Comparison of ENCODE assay signal across 4 cellular contexts in the genomic region with DNA sequence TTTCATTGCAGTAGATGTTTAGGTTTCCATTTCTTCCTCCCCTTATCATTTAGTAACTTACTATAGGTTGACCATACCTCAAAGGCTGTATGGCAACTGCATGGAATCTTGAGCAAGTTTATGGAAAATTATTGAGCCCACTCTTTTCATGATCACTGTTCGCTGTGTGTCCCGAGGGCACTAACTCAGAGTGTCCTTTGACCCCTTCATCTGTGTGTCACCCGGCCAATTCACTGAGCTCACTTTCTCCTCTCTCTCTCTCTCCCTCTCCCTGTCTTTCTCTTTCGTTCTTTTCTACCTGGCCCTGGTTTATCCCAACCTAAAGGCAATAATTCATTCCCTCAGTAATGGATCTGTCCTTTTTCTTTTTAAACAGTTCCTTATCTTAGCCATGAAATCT.
A peak's percentile ranks its signal among the peaks of the same experiment; 100 is the strongest.
DNase-seq lines count a peak whose midpoint lies in the region; ATAC-seq, FAIRE-seq and TF ChIP-seq lines count a peak whose summit lies in the region.
"Not testable (repeated sequence)": the region's sequence is repeated elsewhere in the genome, so short reads cannot be mapped to it uniquely, and the experiment has no call there.

No MANE protein-coding gene starts in this region.

- not testable (repeated sequence) for H3K9me3 ChIP-seq in K562 (replicated peaks; ENCODE audit: control insufficient read depth, insufficient read depth, low read depth, low read length); right lobe of liver

- FAIRE-seq in K562 (lab: Jason Lieb, UNC) = not testable (repeated sequence)

- H3K36me3 ChIP-seq in K562 (ENCODE audit: control insufficient read depth, insufficient read depth, low read length); right lobe of liver: not testable (repeated sequence)

- TF ChIP-seq RAD21 in K562 (CRISPR knock-in tag; conservative IDR thresholded peaks at IDR 0.05 in 1 of 2, IDR thresholded peaks at IDR 0.05 in 1 of 2) = not testable (repeated sequence)

- not testable (repeated sequence) for H3K27me3 ChIP-seq in K562 (ENCODE audit: control insufficient read depth in 2 of 2, insufficient read depth in 2 of 2, low read length in 2 of 2); foreskin keratinocyte; right lobe of liver

- not testable (repeated sequence) for TF ChIP-seq CTCF in K562 (IDR thresholded peaks at IDR 0.05 in 2 of 3, conservative IDR thresholded peaks at IDR 0.05 in 1 of 3; ENCODE audit: insufficient read depth in 2 of 3, low read depth in 1 of 3, low read length in 3 of 3); foreskin keratinocyte (conservative IDR thresholded peaks at IDR 0.05); right lobe of liver (IDR thresholded peaks at IDR 0.05)

- in situ Hi-C loops in K562 (cut with MboI) = not testable (repeated sequence)

- H3K4me2 ChIP-seq in K562 (ENCODE audit: insufficient read depth, low read length) = not testable (repeated sequence)

- not testable (repeated sequence) for H3K4me1 ChIP-seq in K562 (replicated peaks in 1 of 2; ENCODE audit: control insufficient read depth in 2 of 2, insufficient read depth in 2 of 2, low read length in 2 of 2); foreskin keratinocyte; right lobe of liver

- POLR2A ChIA-PET in K562 (lab: Yijun Ruan, JAX) = not testable (repeated sequence)

- H3K9me1 ChIP-seq in K562 (ENCODE audit: control insufficient read depth, insufficient read depth, low read length) = not testable (repeated sequence)

- not testable (repeated sequence) for H3K9ac ChIP-seq in K562 (ENCODE audit: insufficient read depth in 1 of 2, low read depth in 2 of 2, low read length in 2 of 2)

- not testable (repeated sequence) for H3K4me3 ChIP-seq in K562, right lobe of liver

- H3K27ac ChIP-seq in K562 (ENCODE audit: extremely low read depth, low read depth, low read length); foreskin keratinocyte; right lobe of liver: not testable (repeated sequence)

- not testable (repeated sequence) for TF ChIP-seq EP300 in K562 (IDR thresholded peaks at IDR 0.05; ENCODE audit: low read length)

- WGBS in K562 (ENCODE audit: insufficient coverage, low coverage, missing lambda C conversion rate) = no CpG with 5 or more reads among the region's 4 CpGs
- WGBS in right lobe of liver (ENCODE audit: insufficient coverage, low coverage, low lambda C conversion rate, missing lambda C conversion rate) = no CpG with 5 or more reads among the region's 4 CpGs

- TF ChIP-seq POLR2A in K562 (conservative IDR thresholded peaks at IDR 0.05); right lobe of liver (IDR thresholded peaks at IDR 0.05): not testable (repeated sequence)

- H2AFZ ChIP-seq in K562 (ENCODE audit: low read depth, low read length) = not testable (repeated sequence)

- not testable (repeated sequence) for DNase-seq in K562 (ENCODE audit: extremely low read depth in 1 of 4, low spot score in 3 of 4); foreskin keratinocyte
- peak; percentile 49 for DNase-seq in left lobe of liver (ENCODE audit: low spot score)
- DNase-seq in right lobe of liver = peak; percentile 20 to 55 (median 50)

- intact Hi-C loops in K562 (cut with micrococcal nuclease); right lobe of liver (cut with DNase I): not testable (repeated sequence)

- H3K79me2 ChIP-seq in K562 (ENCODE audit: control insufficient read depth, insufficient read depth, low read length) = not testable (repeated sequence)

- not testable (repeated sequence) for ATAC-seq in K562
- ATAC-seq in foreskin keratinocyte (peak; percentile 21), left lobe of liver (peak; percentile 64), right lobe of liver (peak in 2 of 4 donors; percentile 67 to 68)

- not testable (repeated sequence) for H4K20me1 ChIP-seq in K562 (replicated peaks; ENCODE audit: control insufficient read depth, insufficient read depth, low read length)

- CTCF ChIA-PET in K562 (lab: Yijun Ruan, JAX; ENCODE audit: low intra/inter-chr PET ratio) = not testable (repeated sequence)

- BruUV-seq in K562 (replicated peaks; lab: Mats Ljungman, UMichigan) = TSS peak; percentile 38
